ENCODE assay signal across 16 cellular contexts in genomic region chr2:27667439-27667838, GRCh38.
"Had no signal": no experiment of that assay in that cellular context is flagged by ENCODE, and none has a peak within 500 bp of the region (broad histone marks: within the 10 kb centered on the region; RNA-seq: fewer than 3 reads in every experiment).

No MANE protein-coding gene starts in this region.

- H3K4me3 ChIP-seq: breast epithelium, heart left ventricle, tibial nerve had no signal

- DNase-seq: activated CD4-positive, alpha-beta T cell treated with anti-CD3 and anti-CD28 coated beads for 4 hours; activated gamma-delta T cell treated with Interleukin-2 at 50 U/mL for 16 hours; activated T-cell treated with anti-CD3 and anti-CD28 coated beads, Interleukin-2, amount 50 U/mL, for 4 hours; aorta; heart left ventricle; naive thymus-derived CD4-positive, alpha-beta T cell; nucleus accumbens; right cardiac atrium; small intestine; stimulated activated naive B cell treated with anti-CD40 and anti-IgM and Interleukin-4, amounts not matched to agents 10 μg/mL and 1 μg/mL and 100 μg/mL, for 72 hours; T-helper 9 cell had no signal

- ATAC-seq: activated T-cell treated with anti-CD3 and anti-CD28 coated beads, Interleukin-2, amount 50 U/mL, for 4 hours; heart left ventricle; naive thymus-derived CD4-positive, alpha-beta T cell; right cardiac atrium; stimulated activated naive B cell treated with anti-CD40 and anti-IgM and Interleukin-4, amounts not matched to agents 10 μg/mL and 1 μg/mL and 100 μg/mL, for 72 hours had no signal

- H3K4me3 Mint-ChIP-seq: activated T-cell treated with anti-CD3 and anti-CD28 coated beads, Interleukin-2, amount 50 U/mL, for 4 hours; stimulated activated naive B cell treated with anti-CD40 and anti-IgM and Interleukin-4, amounts not matched to agents 10 μg/mL and 1 μg/mL and 100 μg/mL, for 72 hours had no signal

- H3K27me3 Mint-ChIP-seq: naive thymus-derived CD4-positive, alpha-beta T cell; progenitor cell of endocrine pancreas; stimulated activated naive B cell treated with anti-CD40 and anti-IgM and Interleukin-4, amounts not matched to agents 10 μg/mL and 1 μg/mL and 100 μg/mL, for 72 hours had no signal

- H3K36me3 ChIP-seq: breast epithelium had no signal

- H3K27me3 ChIP-seq: breast epithelium, heart left ventricle, tibial nerve had no signal

- H3K27ac ChIP-seq: breast epithelium, tibial nerve had no signal

- H3K27ac Mint-ChIP-seq: naive thymus-derived CD4-positive, alpha-beta T cell; progenitor cell of endocrine pancreas; stimulated activated naive B cell treated with anti-CD40 and anti-IgM and Interleukin-4, amounts not matched to agents 10 μg/mL and 1 μg/mL and 100 μg/mL, for 72 hours had no signal

- H3K9me3 ChIP-seq: breast epithelium, heart left ventricle, tibial nerve had no signal

- FAIRE-seq: frontal cortex, islet of Langerhans, small intestine had no signal

- H3K9me3 Mint-ChIP-seq: activated T-cell treated with anti-CD3 and anti-CD28 coated beads, Interleukin-2, amount 50 U/mL, for 4 hours; stimulated activated naive B cell treated with anti-CD40 and anti-IgM and Interleukin-4, amounts not matched to agents 10 μg/mL and 1 μg/mL and 100 μg/mL, for 72 hours had no signal
